Comparison of ENCODE assay signal across 1 cellular context in genomic region chr16:50741225-50741807, GRCh38.
TF ChIP-seq lines count a peak whose summit lies in the region.

No MANE protein-coding gene starts in this region.

TF ChIP-seq in GM12878, 131 proteins besides CTCF, POLR2A, EP300 and RAD21 (continued from another document and continues in another):
- TF ChIP-seq USF2 (IDR thresholded peaks at IDR 0.05; ENCODE audit: borderline replicate concordance, low read depth, low read length) = no peak
- TF ChIP-seq SMC3 (IDR thresholded peaks at IDR 0.05; ENCODE audit: borderline replicate concordance, low read length) = no peak
- no peak for TF ChIP-seq RELB (IDR thresholded peaks at IDR 0.05; ENCODE audit: low read depth)
- peak; percentile 52 to 56; a peak in 2 of 4 replicates for TF ChIP-seq IKZF2 (IDR thresholded peaks at IDR 0.05)
- no peak for TF ChIP-seq HDGF (IDR thresholded peaks at IDR 0.05)
- TF ChIP-seq E2F4 (IDR thresholded peaks at IDR 0.05; ENCODE audit: low read depth, low read length) = peak; percentile 11; the same call in 1 of the 2 replicates
- peak; percentile 71 for TF ChIP-seq NKRF (conservative IDR thresholded peaks at IDR 0.05)
- no peak for TF ChIP-seq DPF2 (IDR thresholded peaks at IDR 0.05)
- peak; percentile 81 for TF ChIP-seq POLR2AphosphoS5 (IDR thresholded peaks at IDR 0.05; ENCODE audit: low read length)
- no peak for TF ChIP-seq SUZ12 (IDR thresholded peaks at IDR 0.05; ENCODE audit: unreplicated experiment)
- TF ChIP-seq KAT2A (conservative IDR thresholded peaks at IDR 0.05; ENCODE audit: control insufficient read depth, low read depth, low read length) = no peak
- no peak for TF ChIP-seq KDM1A (IDR thresholded peaks at IDR 0.05; ENCODE audit: borderline replicate concordance)
- no peak for TF ChIP-seq SRF (IDR thresholded peaks at IDR 0.05; ENCODE audit: low read depth in 2 of 2, low read length in 2 of 2)
- TF ChIP-seq ASH2L (IDR thresholded peaks at IDR 0.05; ENCODE audit: borderline replicate concordance, low read depth) = no peak
- TF ChIP-seq SMAD5 (IDR thresholded peaks at IDR 0.05; ENCODE audit: low read depth) = no peak
- TF ChIP-seq MLLT1 (IDR thresholded peaks at IDR 0.05) = no peak
- TF ChIP-seq MEF2B (IDR thresholded peaks at IDR 0.05; ENCODE audit: partially characterized antibody, poor library complexity, severe bottlenecking) = no peak
- TF ChIP-seq ZNF622 (IDR thresholded peaks at IDR 0.05) = no peak
- no peak for TF ChIP-seq ATF3 (IDR thresholded peaks at IDR 0.05; ENCODE audit: borderline replicate concordance, extremely low read depth, low read depth, low read length)
- TF ChIP-seq YBX1 (IDR thresholded peaks at IDR 0.05) = no peak
- no peak for TF ChIP-seq CREB1 (IDR thresholded peaks at IDR 0.05; ENCODE audit: low read depth)
- no peak for TF ChIP-seq EGR1 (IDR thresholded peaks at IDR 0.05; ENCODE audit: borderline replicate concordance in 1 of 2, low read depth in 2 of 2, low read length in 2 of 2)
- TF ChIP-seq E2F8 (IDR thresholded peaks at IDR 0.05; ENCODE audit: low read depth, partially characterized antibody) = no peak
- no peak for TF ChIP-seq JUND (IDR thresholded peaks at IDR 0.05; ENCODE audit: low read depth, low read length)
- no peak for TF ChIP-seq TAF1 (IDR thresholded peaks at IDR 0.05; ENCODE audit: borderline replicate concordance, low read depth, low read length)
- no peak for TF ChIP-seq SPI1 (IDR thresholded peaks at IDR 0.05; ENCODE audit: borderline replicate concordance, insufficient read depth, low read depth, low read length)
- no peak; the same call in 1 of the 2 replicates for TF ChIP-seq RFX5 (IDR thresholded peaks at IDR 0.05; ENCODE audit: low read depth, low read length)
- TF ChIP-seq GABPA (IDR thresholded peaks at IDR 0.05; ENCODE audit: low read depth) = no peak
- no peak for TF ChIP-seq CHD4 (IDR thresholded peaks at IDR 0.05)
- TF ChIP-seq NFXL1 (IDR thresholded peaks at IDR 0.05; ENCODE audit: borderline replicate concordance) = no peak
- TF ChIP-seq E4F1 (IDR thresholded peaks at IDR 0.05; ENCODE audit: borderline replicate concordance, partially characterized antibody) = no peak
- no peak for TF ChIP-seq BCL3 (IDR thresholded peaks at IDR 0.05; ENCODE audit: borderline replicate concordance, insufficient read depth, low read depth, low read length, poor library complexity, severe bottlenecking)
- no peak for TF ChIP-seq ZNF207 (IDR thresholded peaks at IDR 0.05; ENCODE audit: borderline replicate concordance)
- 0 out of 2 replicates have a peak, but pooled peaks have one; percentile 34 for TF ChIP-seq BACH1 (IDR thresholded peaks at IDR 0.05; ENCODE audit: borderline replicate concordance)
- peak; percentile 34; the same call in 1 of the 2 replicates for TF ChIP-seq MXI1 (IDR thresholded peaks at IDR 0.05; ENCODE audit: low read depth, low read length)
- TF ChIP-seq SIX5 (IDR thresholded peaks at IDR 0.05; ENCODE audit: low read depth, low read length, severe bottlenecking) = no peak
- TF ChIP-seq LARP7 (IDR thresholded peaks at IDR 0.05) = peak; percentile 38; the same call in 1 of the 2 replicates
- TF ChIP-seq SMARCA5 (IDR thresholded peaks at IDR 0.05) = peak; percentile 83; the same call in 1 of the 2 replicates
- TF ChIP-seq PAX5 (IDR thresholded peaks at IDR 0.05; ENCODE audit: borderline replicate concordance, low read depth, low read length) = no peak
- TF ChIP-seq HDAC2 (IDR thresholded peaks at IDR 0.05) = no peak
- TF ChIP-seq SMAD1 (IDR thresholded peaks at IDR 0.05; ENCODE audit: low read depth, partially characterized antibody) = no peak
- TF ChIP-seq MTA2 (IDR thresholded peaks at IDR 0.05; ENCODE audit: low read depth) = no peak
- no peak for TF ChIP-seq RAD51 (IDR thresholded peaks at IDR 0.05)
- no peak for TF ChIP-seq CHD1 (IDR thresholded peaks at IDR 0.05; ENCODE audit: low read depth, low read length)
- TF ChIP-seq MYC (IDR thresholded peaks at IDR 0.05; ENCODE audit: insufficient read depth, insufficient read length, insufficient replicate concordance, low read length, severe bottlenecking) = no peak
- TF ChIP-seq ZNF384 (IDR thresholded peaks at IDR 0.05; ENCODE audit: borderline replicate concordance, low read depth, low read length) = no peak
- TF ChIP-seq RUNX3 (IDR thresholded peaks at IDR 0.05; ENCODE audit: low read length) = no peak
- TF ChIP-seq TCF7 (IDR thresholded peaks at IDR 0.05; ENCODE audit: borderline replicate concordance) = no peak
- peak; percentile 61; the same call in 1 of the 2 replicates for TF ChIP-seq SIN3A (IDR thresholded peaks at IDR 0.05; ENCODE audit: low read depth, low read length)
- no peak for TF ChIP-seq CBX5 (IDR thresholded peaks at IDR 0.05; ENCODE audit: low read depth)
- no peak for TF ChIP-seq WRNIP1 (IDR thresholded peaks at IDR 0.05; ENCODE audit: borderline replicate concordance, low read depth, low read length)
- TF ChIP-seq PBX3 (IDR thresholded peaks at IDR 0.05; ENCODE audit: insufficient replicate concordance, low read depth, low read length) = no peak
